In genomic region chr9:109307380-109308240, GRCh38 we compare ENCODE assay signal across 1 cellular context.
TF ChIP-seq lines count a peak whose summit lies in the region.

No MANE protein-coding gene starts in this region.

TF ChIP-seq in HepG2, 621 proteins besides CTCF, POLR2A, EP300 and RAD21 (continued from another document and continues in another):
- TF ChIP-seq TFE3 (CRISPR knock-in tag; IDR thresholded peaks at IDR 0.05), result peak; percentile 65
- TF ChIP-seq TBP (CRISPR knock-in tag; IDR thresholded peaks at IDR 0.05), result no peak
- TF ChIP-seq KDM3A (CRISPR knock-in tag; IDR thresholded peaks at IDR 0.05; ENCODE audit: low read depth), result 0 out of 2 replicates have a peak, but pooled peaks have one; percentile 25
- TF ChIP-seq SP5 (CRISPR knock-in tag; IDR thresholded peaks at IDR 0.05; ENCODE audit: borderline replicate concordance, low read depth), result peak; percentile 21; the same call in 1 of the 2 replicates
- TF ChIP-seq ZNF782 (CRISPR knock-in tag; IDR thresholded peaks at IDR 0.05; ENCODE audit: borderline replicate concordance), result peak; percentile 42; the same call in 1 of the 2 replicates
- no peak for TF ChIP-seq GABPB1 (CRISPR knock-in tag; IDR thresholded peaks at IDR 0.05)
- peak; percentile 45; the same call in 1 of the 2 replicates for TF ChIP-seq SIN3A (IDR thresholded peaks at IDR 0.05; ENCODE audit: borderline replicate concordance, low read depth, low read length)
- TF ChIP-seq HOMEZ (CRISPR knock-in tag; IDR thresholded peaks at IDR 0.05; ENCODE audit: low read depth), result peak; percentile 38; the same call in 1 of the 2 replicates
- peak; percentile 72 for TF ChIP-seq ZNF687 (CRISPR knock-in tag; IDR thresholded peaks at IDR 0.05)
- peak; percentile 79 for TF ChIP-seq TCF7 (IDR thresholded peaks at IDR 0.05; ENCODE audit: low read depth)
- peak; percentile 34 for TF ChIP-seq YY1 (IDR thresholded peaks at IDR 0.05; ENCODE audit: insufficient read depth, insufficient replicate concordance, low read depth, low read length)
- 0 out of 2 replicates have a peak, but pooled peaks have one; percentile 20 for TF ChIP-seq ZNF281 (CRISPR knock-in tag; IDR thresholded peaks at IDR 0.05; ENCODE audit: borderline replicate concordance)
- peak; percentile 55; the same call in 1 of the 2 replicates for TF ChIP-seq UBTF (CRISPR knock-in tag; IDR thresholded peaks at IDR 0.05)
- peak; percentile 86 for TF ChIP-seq ZNF331 (CRISPR knock-in tag; IDR thresholded peaks at IDR 0.05)
- TF ChIP-seq PITX1 (CRISPR knock-in tag; IDR thresholded peaks at IDR 0.05), result peak; percentile 70
- peak; percentile 57; the same call in 1 of the 2 replicates for TF ChIP-seq TGIF2 (CRISPR knock-in tag; IDR thresholded peaks at IDR 0.05)
- TF ChIP-seq MEIS2 (CRISPR knock-in tag; IDR thresholded peaks at IDR 0.05), result 0 out of 2 replicates have a peak, but pooled peaks have one; percentile 54
- TF ChIP-seq LRRFIP1 (CRISPR knock-in tag; conservative IDR thresholded peaks at IDR 0.05), result no peak
- TF ChIP-seq HMG20B (CRISPR knock-in tag; conservative IDR thresholded peaks at IDR 0.05), result no peak
- TF ChIP-seq ETV6 (CRISPR knock-in tag; conservative IDR thresholded peaks at IDR 0.05), result no peak
- TF ChIP-seq ZNF891 (CRISPR knock-in tag; IDR thresholded peaks at IDR 0.05), result no peak
- no peak for TF ChIP-seq RBM22 (optimal IDR thresholded peaks at IDR 0.05; ENCODE audit: low read length)
- 0 out of 2 replicates have a peak, but pooled peaks have one; percentile 56 for TF ChIP-seq ZNF503 (CRISPR knock-in tag; IDR thresholded peaks at IDR 0.05)
- peak; percentile 58; the same call in 1 of the 2 replicates for TF ChIP-seq RCOR2 (CRISPR knock-in tag; IDR thresholded peaks at IDR 0.05)
- TF ChIP-seq CREB1 (IDR thresholded peaks at IDR 0.05), result no peak
- TF ChIP-seq CREB1 (CRISPR knock-in tag; IDR thresholded peaks at IDR 0.05), result peak; percentile 18; the same call in 1 of the 2 replicates
- no peak for TF ChIP-seq ZNF33B (CRISPR knock-in tag; IDR thresholded peaks at IDR 0.05)
- no peak; the same call in 1 of the 2 replicates for TF ChIP-seq ZNF276 (CRISPR knock-in tag; IDR thresholded peaks at IDR 0.05; ENCODE audit: low read depth)
- peak in 1 of 2 experiments; percentile 43; a peak in 1 of 4 replicates for TF ChIP-seq KLF16 (CRISPR knock-in tag; IDR thresholded peaks at IDR 0.05)
- TF ChIP-seq ZNF264 (CRISPR knock-in tag; IDR thresholded peaks at IDR 0.05), result peak; percentile 48; the same call in 1 of the 2 replicates
- no peak for TF ChIP-seq ZBTB44 (CRISPR knock-in tag; IDR thresholded peaks at IDR 0.05)
- TF ChIP-seq ZNF775 (CRISPR knock-in tag; IDR thresholded peaks at IDR 0.05; ENCODE audit: borderline replicate concordance), result no peak
- TF ChIP-seq AKAP8 (CRISPR knock-in tag; IDR thresholded peaks at IDR 0.05), result no peak
- 0 out of 2 replicates have a peak, but pooled peaks have one; percentile 42 for TF ChIP-seq ZFP37 (CRISPR knock-in tag; IDR thresholded peaks at IDR 0.05; ENCODE audit: borderline replicate concordance)
- 0 out of 2 replicates have a peak, but pooled peaks have one; percentile 27 for TF ChIP-seq ZNF724P (CRISPR knock-in tag; IDR thresholded peaks at IDR 0.05; ENCODE audit: borderline replicate concordance)
- TF ChIP-seq ZNF225 (CRISPR knock-in tag; IDR thresholded peaks at IDR 0.05), result no peak
